Comparison of ENCODE assay signal across 8 cellular contexts in genomic region chr15:81400640-81401236, GRCh38. TPM values are rescaled to one million over a fixed set of nuclear protein-coding genes. Genes with fewer than 3 reads are reported as not detected.
DNase-seq lines count a peak whose midpoint lies in the region; ATAC-seq, FAIRE-seq and TF ChIP-seq lines count a peak whose summit lies in the region.

No MANE protein-coding gene starts in this region.

- TF ChIP-seq POLR2A in endothelial cell of umbilical vein (IDR thresholded peaks at IDR 0.05; ENCODE audit: low read depth, low read length): no peak

- H3K4me2 ChIP-seq in DOHH2 (ENCODE audit: low read length) (no peak overlapping the region), endothelial cell of umbilical vein (ENCODE audit: insufficient read depth, low read length) (no peak overlapping the region)

- H3K4me1 ChIP-seq in DOHH2 (ENCODE audit: control insufficient read depth, low read length) (no peaks in the 10 kb centered on the region), endothelial cell of umbilical vein (ENCODE audit: control insufficient read depth, extremely low read depth, insufficient read depth, low read length) (no peaks in the 10 kb centered on the region)

- no peak overlapping the region for H3K4me3 Mint-ChIP-seq in nephron progenitor cell

- peaks cover 18% of the 10 kb centered on the region for H3K9me3 Mint-ChIP-seq in nephron progenitor cell

- H3K27ac ChIP-seq in DOHH2 (ENCODE audit: low read depth, low read length) (no peak overlapping the region), endothelial cell of umbilical vein (ENCODE audit: insufficient read depth, low read depth, low read length) (no peak overlapping the region)

- dilution Hi-C loops in endothelial cell of umbilical vein (cut with MboI; ENCODE audit: extremely low pct_ligation_motif_present, low sequenced_read_pairs): no loop called here

- FAIRE-seq in RCC 7860 (lab: Jason Lieb, UNC): no peak
- peak; percentile 82 for FAIRE-seq in endothelial cell of umbilical vein (lab: Jason Lieb, UNC)

- TF ChIP-seq CTCF in DOHH2 (IDR thresholded peaks at IDR 0.05; ENCODE audit: low read depth, low read length, poor library complexity, severe bottlenecking): peak; percentile 74
- peak; percentile 49 to 54 for TF ChIP-seq CTCF in endothelial cell of umbilical vein (IDR thresholded peaks at IDR 0.05; ENCODE audit: extremely low read depth in 1 of 2, insufficient read depth in 1 of 2, low read depth in 1 of 2, low read length in 2 of 2)
- TF ChIP-seq CTCF in nephron progenitor cell (IDR thresholded peaks at IDR 0.05): peak; percentile 54

- CTCF ChIA-PET in endothelial cell of umbilical vein (lab: Charles Lee): interaction anchor here (0.5 to 6.0 kb wide), 14 partner anchors 9 to 540 kb away, joined by 3 to 142 read pairs (median 4); no protein-coding TSS in a partner anchor

- POLR2A ChIA-PET in endothelial cell of umbilical vein (lab: Charles Lee): no interaction called here

- intact Hi-C loops in endothelial cell of umbilical vein (cut with micrococcal nuclease): loop anchor here (1.0 kb wide), 1 partner anchor 125 kb away; no protein-coding TSS in a partner anchor

- no peaks in the 10 kb centered on the region for H3K79me2 ChIP-seq in DOHH2 (ENCODE audit: control insufficient read depth, low read length)
- H3K79me2 ChIP-seq in endothelial cell of umbilical vein (ENCODE audit: control insufficient read depth, insufficient read depth, low read length): no peaks in the 10 kb centered on the region

- H2AFZ ChIP-seq in endothelial cell of umbilical vein (ENCODE audit: low read depth, low read length): no peak overlapping the region

- no TSS peak for BruUV-seq in endothelial cell of umbilical vein (replicated peaks; lab: Mats Ljungman, UMichigan)

- H3K9ac ChIP-seq in endothelial cell of umbilical vein (replicated peaks; ENCODE audit: extremely low read depth, insufficient read depth, low read length): no peak overlapping the region

- ATAC-seq in HG03045 (IDR thresholded peaks at IDR 0.05; ENCODE audit: unreplicated experiment) (no peak), HG02623 (IDR thresholded peaks at IDR 0.05; ENCODE audit: unreplicated experiment) (no peak), GM21526 (IDR thresholded peaks at IDR 0.05; ENCODE audit: low FRiP score, unreplicated experiment) (no peak)

- no peaks in the 10 kb centered on the region for H3K9me2 ChIP-seq in DOHH2 (replicated peaks; ENCODE audit: control insufficient read depth, low read length)

- peaks cover 5% of the 10 kb centered on the region for H3K27me3 Mint-ChIP-seq in nephron progenitor cell (ENCODE audit: low read depth, poor library complexity)

- H3K36me3 Mint-ChIP-seq in nephron progenitor cell (ENCODE audit: low read depth): peaks cover 11% of the 10 kb centered on the region

- H3F3A ChIP-seq in DOHH2 (ENCODE audit: control insufficient read depth, insufficient read depth): no peaks in the 10 kb centered on the region

- H3K9me1 ChIP-seq in endothelial cell of umbilical vein (replicated peaks; ENCODE audit: control insufficient read depth, extremely low read depth, insufficient read depth, low read length): no peaks in the 10 kb centered on the region

- H3K4me3 ChIP-seq in DOHH2 (ENCODE audit: low read length): no peak overlapping the region
- H3K4me3 ChIP-seq in endothelial cell of umbilical vein (replicated peaks in 1 of 3; ENCODE audit: insufficient read depth in 1 of 3, low read depth in 1 of 3, low read length in 3 of 3): no peak overlapping the region

- H3K9me3 ChIP-seq in DOHH2 (ENCODE audit: control insufficient read depth, insufficient read depth, low read length) (no peaks in the 10 kb centered on the region), endothelial cell of umbilical vein (replicated peaks; ENCODE audit: control insufficient read depth, insufficient read depth, low read length) (no peaks in the 10 kb centered on the region)

- H3K27me3 ChIP-seq in DOHH2 (ENCODE audit: control insufficient read depth, low read length) (peaks cover 29% of the 10 kb centered on the region), endothelial cell of umbilical vein (ENCODE audit: control insufficient read depth in 2 of 2, insufficient read depth in 2 of 2, low read length in 2 of 2) (peaks cover 3% of the 10 kb centered on the region in 2 experiments)

- H3K36me3 ChIP-seq in DOHH2 (ENCODE audit: control insufficient read depth, low read length): no peaks in the 10 kb centered on the region
- H3K36me3 ChIP-seq in endothelial cell of umbilical vein (ENCODE audit: control insufficient read depth in 2 of 2, extremely low read depth in 1 of 2, insufficient read depth in 2 of 2, low read length in 2 of 2): no peaks in the 10 kb centered on the region

- no peak overlapping the region for H3K27ac Mint-ChIP-seq in nephron progenitor cell

- DNase-seq in HT-29 (ENCODE audit: low spot score) (peak; percentile 69), RCC 7860 (ENCODE audit: low spot score) (peak; percentile 29), endothelial cell of umbilical vein (ENCODE audit: low read depth, low spot score) (peak; percentile 71), nephron progenitor cell (no peak)

- H4K20me1 ChIP-seq in DOHH2 (ENCODE audit: control insufficient read depth, insufficient read depth, low read depth, low read length): no peaks in the 10 kb centered on the region
- H4K20me1 ChIP-seq in endothelial cell of umbilical vein (replicated peaks; ENCODE audit: control insufficient read depth, extremely low read depth, insufficient read depth, low read length): no peaks in the 10 kb centered on the region

- peaks cover 10% of the 10 kb centered on the region for H3K4me1 Mint-ChIP-seq in nephron progenitor cell

TF ChIP-seq in endothelial cell of umbilical vein, 7 proteins besides CTCF, POLR2A, EP300 and RAD21:
- TF ChIP-seq GATA2 (IDR thresholded peaks at IDR 0.05; ENCODE audit: insufficient read depth, insufficient read length, low read depth, low read length) (no peak), MAX (IDR thresholded peaks at IDR 0.05; ENCODE audit: insufficient read depth, insufficient read length) (no peak), JUN (IDR thresholded peaks at IDR 0.05; ENCODE audit: borderline replicate concordance, insufficient read depth, insufficient read length, low read depth) (no peak), MYC (IDR thresholded peaks at IDR 0.05; ENCODE audit: low read depth, low read length) (no peak), FOS (IDR thresholded peaks at IDR 0.05; ENCODE audit: borderline replicate concordance, insufficient read depth, low read length) (no peak), POLR2AphosphoS5 (IDR thresholded peaks at IDR 0.05; ENCODE audit: insufficient read depth, low read depth, low read length) (no peak), EZH2 (IDR thresholded peaks at IDR 0.05; ENCODE audit: borderline replicate concordance, low read depth, low read length, severe bottlenecking) (no peak)

RNA-seq across cellular contexts. Expression of gene TMC3, which starts 26.7 kb away (rescaled TPM):
- total RNA-seq in HT-29 (2014; rRNA removed; shearing (Covaris generic)): not detected in 2 replicates
- total RNA-seq in endothelial cell of umbilical vein: not detected in 2 replicates
- polyA plus RNA-seq in endothelial cell of umbilical vein: not detected in 2 replicates
- polyA plus RNA-seq in endothelial cell of umbilical vein (2011; cell fraction: cytosol; rRNA removed): not detected in 2 replicates
- not detected in 2 replicates for polyA plus RNA-seq in endothelial cell of umbilical vein (2011; cell fraction: nucleus; rRNA removed)
- not detected in 2 replicates for polyA plus RNA-seq in endothelial cell of umbilical vein (2012)
- polyA minus RNA-seq in endothelial cell of umbilical vein: not detected in 2 replicates
- not detected for polyA minus RNA-seq in endothelial cell of umbilical vein (2011; cell fraction: cytosol; rRNA and poly(A)+ RNA removed)
- not detected in 2 replicates for polyA minus RNA-seq in endothelial cell of umbilical vein (2011; cell fraction: nucleus; rRNA and poly(A)+ RNA removed)
